In the genomic region with DNA sequence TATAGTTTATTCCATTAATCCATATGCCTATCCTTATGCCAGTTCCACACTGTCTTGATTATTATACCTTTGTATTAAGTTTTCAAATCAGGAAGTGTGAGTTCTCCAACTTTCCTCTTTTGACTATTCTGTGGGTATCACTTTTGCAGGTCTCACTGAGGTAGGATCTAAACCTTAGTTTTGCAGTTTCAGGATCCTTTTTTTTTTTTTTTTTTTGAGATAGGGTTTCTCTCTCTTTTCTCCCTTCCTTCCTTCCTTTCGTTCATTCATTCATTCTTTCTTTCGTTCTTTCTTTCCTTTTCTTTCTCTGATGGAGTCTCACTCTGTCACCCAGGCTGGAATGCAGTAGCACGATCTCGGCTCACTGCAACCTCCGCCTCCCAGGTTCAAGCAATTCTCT, we compare ENCODE assay signal across 18 cellular contexts.
DNase-seq lines count a peak whose midpoint lies in the region; ATAC-seq, FAIRE-seq and TF ChIP-seq lines count a peak whose summit lies in the region.
"Had no signal": no experiment of that assay in that cellular context is flagged by ENCODE, and none has a peak within 500 bp of the region (broad histone marks: within the 10 kb centered on the region; RNA-seq: fewer than 3 reads in every experiment).

No MANE protein-coding gene starts in this region.

- H3K9ac ChIP-seq in GM12878 (ENCODE audit: control insufficient read depth, insufficient read depth, low read length): no peak overlapping the region
- H3K9ac ChIP-seq: GM23248, KMS-11 had no signal

- H3K9me3 Mint-ChIP-seq in IgD-negative memory B cell: peaks cover 0 to 3% (median 0%) of the 10 kb centered on the region in 3 donors
- peaks cover 2 to 4% of the 10 kb centered on the region in 2 donors for H3K9me3 Mint-ChIP-seq in stimulated activated naive B cell treated with anti-CD40 and anti-IgM and Interleukin-4, amounts not matched to agents 10 μg/mL and 1 μg/mL and 100 μg/mL, for 72 hours
- H3K9me3 Mint-ChIP-seq: CD4-positive, alpha-beta T cell had no signal

- no TSS peak for BruUV-seq in GM12878 (replicated peaks; lab: Mats Ljungman, UMichigan)

- TF ChIP-seq CTCF in GM12878 (IDR thresholded peaks at IDR 0.05 in 2 of 3, conservative IDR thresholded peaks at IDR 0.05 in 1 of 3; ENCODE audit: control insufficient read depth in 2 of 3, extremely low read depth in 1 of 3, insufficient read depth in 1 of 3, low read depth in 3 of 3, low read length in 3 of 3): no peak

- FAIRE-seq in GM12892 (lab: Jason Lieb, UNC) (peak; percentile 17), GM12878 (lab: Jason Lieb, UNC) (no peak)
- FAIRE-seq: A204.1, D721Med, G401.6 had no signal

- H3K4me3 ChIP-seq in GM12878: no peak overlapping the region
- H3K4me3 ChIP-seq: GM23248, HAP-1 had no signal

- in situ Hi-C loops in GM12878 (cut with MboI): no loop called here

- no peak for TF ChIP-seq RAD21 in GM12878 (IDR thresholded peaks at IDR 0.05; ENCODE audit: insufficient read depth, low read depth, low read length)

- no peak overlapping the region for H2AFZ ChIP-seq in GM12878 (ENCODE audit: control insufficient read depth, low read depth, low read length)
- H2AFZ ChIP-seq: GM23248 had no signal

- intact Hi-C loops in GM12878 (cut with micrococcal nuclease; ENCODE audit: unreplicated experiment): no loop called here

- peak overlapping the region in 2 of 4 donors; percentile 50 to 63 for H3K4me3 Mint-ChIP-seq in IgD-negative memory B cell
- H3K4me3 Mint-ChIP-seq in stimulated activated naive B cell treated with anti-CD40 and anti-IgM and Interleukin-4, amounts not matched to agents 10 μg/mL and 1 μg/mL and 100 μg/mL, for 72 hours: peak overlapping the region; percentile 38 to 60

- RAD21 ChIA-PET in GM12878 (lab: Charles Lee; ENCODE audit: unreplicated experiment): interaction anchor here (0.6 to 2.6 kb wide), 7 partner anchors 12 to 71 kb away, joined by 4 to 17 read pairs (median 10); a partner anchor contains a TSS

- peaks cover 2% of the 10 kb centered on the region; the same call in 2 of the 3 replicates for H3K9me3 ChIP-seq in GM12878 (replicated peaks; ENCODE audit: control insufficient read depth, insufficient read depth, low read length)
- H3K9me3 ChIP-seq: Caco-2, HAP-1 had no signal

- H3K27me3 ChIP-seq in GM12878 (replicated peaks in 1 of 2; ENCODE audit: control insufficient read depth in 2 of 2, insufficient read depth in 2 of 2, low read length in 1 of 2): no peaks in the 10 kb centered on the region

- no peaks in the 10 kb centered on the region for H4K20me1 ChIP-seq in GM12878 (ENCODE audit: control insufficient read depth, insufficient read depth)

- ATAC-seq in GM12878: no peak
- ATAC-seq in stimulated activated naive B cell treated with anti-CD40 and anti-IgM and Interleukin-4, amounts not matched to agents 10 μg/mL and 1 μg/mL and 100 μg/mL, for 72 hours (replicated peaks): no peak
- no peak for ATAC-seq in GM19035 (IDR thresholded peaks at IDR 0.05; ENCODE audit: unreplicated experiment)
- no peak for ATAC-seq in GM18867 (IDR thresholded peaks at IDR 0.05; ENCODE audit: unreplicated experiment)
- no peak for ATAC-seq in HG03108 (IDR thresholded peaks at IDR 0.05; ENCODE audit: unreplicated experiment)
- no peak for ATAC-seq in HG02571 (IDR thresholded peaks at IDR 0.05; ENCODE audit: unreplicated experiment)

- no peaks in the 10 kb centered on the region for H3K27me3 Mint-ChIP-seq in IgD-negative memory B cell
- no peaks in the 10 kb centered on the region for H3K27me3 Mint-ChIP-seq in stimulated activated naive B cell treated with anti-CD40 and anti-IgM and Interleukin-4, amounts not matched to agents 10 μg/mL and 1 μg/mL and 100 μg/mL, for 72 hours
- H3K27me3 Mint-ChIP-seq: CD4-positive, alpha-beta T cell had no signal

- no peaks in the 10 kb centered on the region for H3K36me3 Mint-ChIP-seq in IgD-negative memory B cell
- H3K36me3 Mint-ChIP-seq in stimulated activated naive B cell treated with anti-CD40 and anti-IgM and Interleukin-4, amounts not matched to agents 10 μg/mL and 1 μg/mL and 100 μg/mL, for 72 hours: peaks cover 6 to 9% of the 10 kb centered on the region in 2 donors

- peak overlapping the region; percentile 18 to 80 (median 53) for H3K27ac Mint-ChIP-seq in IgD-negative memory B cell
- H3K27ac Mint-ChIP-seq in stimulated activated naive B cell treated with anti-CD40 and anti-IgM and Interleukin-4, amounts not matched to agents 10 μg/mL and 1 μg/mL and 100 μg/mL, for 72 hours: no peak overlapping the region
- H3K27ac Mint-ChIP-seq: CD4-positive, alpha-beta T cell had no signal

- POLR2A ChIA-PET in GM12878 (lab: Charles Lee): interaction anchor here (0.6 to 2.3 kb wide), 4 partner anchors 36 to 72 kb away, joined by 3 to 12 read pairs (median 4); a partner anchor contains a TSS

- no peak overlapping the region for H3K4me2 ChIP-seq in GM12878 (ENCODE audit: control insufficient read depth, insufficient read depth)
- H3K4me2 ChIP-seq: KMS-11 had no signal

- H3K4me1 Mint-ChIP-seq in IgD-negative memory B cell: peaks cover 30 to 50% (median 43%) of the 10 kb centered on the region in 3 donors
- H3K4me1 Mint-ChIP-seq in stimulated activated naive B cell treated with anti-CD40 and anti-IgM and Interleukin-4, amounts not matched to agents 10 μg/mL and 1 μg/mL and 100 μg/mL, for 72 hours: peaks cover 12 to 38% of the 10 kb centered on the region in 2 donors

- H3K79me2 ChIP-seq in GM12878 (ENCODE audit: control insufficient read depth, insufficient read depth, low read length): peaks cover 7% of the 10 kb centered on the region

- peaks cover 26% of the 10 kb centered on the region for H3K4me1 ChIP-seq in GM12878 (ENCODE audit: control insufficient read depth, insufficient read depth, low read length)

- WGBS in GM12878 (ENCODE audit: insufficient coverage, insufficient replicate concordance, low lambda C conversion rate, missing lambda C conversion rate): 95% methylated on average over 3 of the region's 5 CpGs

- TF ChIP-seq POLR2A in GM12892 (IDR thresholded peaks at IDR 0.05; ENCODE audit: low read depth, low read length): no peak
- TF ChIP-seq POLR2A in GM12878 (IDR thresholded peaks at IDR 0.05; ENCODE audit: low read depth, low read length): no peak

- TF ChIP-seq EP300 in GM12878 (IDR thresholded peaks at IDR 0.05; ENCODE audit: borderline replicate concordance in 1 of 2, control insufficient read depth in 1 of 2, low read depth in 2 of 2, low read length in 2 of 2): peak in 1 of 2 experiments; percentile 51; a peak in 1 of 4 replicates

- DNase-seq in GM12892 (ENCODE audit: insufficient read length) (no peak), GM12878 (ENCODE audit: low read depth, low spot score) (no peak)
- no peak for DNase-seq in stimulated activated naive B cell treated with anti-CD40 and anti-IgM and Interleukin-4, amounts not matched to agents 10 μg/mL and 1 μg/mL and 100 μg/mL, for 72 hours
- DNase-seq: ACHN; Caco-2; CD4-positive, alpha-beta T cell; GM23248 had no signal

- CTCF ChIA-PET in GM12878 (lab: Yijun Ruan, JAX): interaction anchor here (1.0 to 3.2 kb wide), 4 partner anchors 15 to 82 kb away, joined by 3 to 15 read pairs (median 5); a partner anchor contains a TSS

- SMC1A ChIA-PET in GM12878 (lab: Charles Lee; ENCODE audit: uncharacterized antibody, unreplicated experiment): interaction anchor here (0.6 to 4.8 kb wide), 13 partner anchors 11 to 70 kb away, joined by 3 to 23 read pairs (median 4); no protein-coding TSS in a partner anchor

- no peaks in the 10 kb centered on the region; a peak in 1 of 4 replicates for H3K36me3 ChIP-seq in GM12878 (ENCODE audit: control insufficient read depth in 2 of 2, insufficient read depth in 2 of 2, low read length in 1 of 2)
- H3K36me3 ChIP-seq: HAP-1 had no signal

- peak overlapping the region; percentile 56 for H3K27ac ChIP-seq in GM12878 (ENCODE audit: control insufficient read depth, insufficient read depth)
- H3K27ac ChIP-seq: C4-2B, GM23248, KMS-11 had no signal

TF ChIP-seq in GM12878, 131 proteins besides CTCF, POLR2A, EP300 and RAD21 (continues in another document):
- TF ChIP-seq JUNB (IDR thresholded peaks at IDR 0.05) (peak; percentile 83), MTA3 (IDR thresholded peaks at IDR 0.05; ENCODE audit: borderline replicate concordance, low read length) (peak; percentile 60; the same call in 1 of the 2 replicates), ZNF217 (IDR thresholded peaks at IDR 0.05) (0 out of 2 replicates have a peak, but pooled peaks have one; percentile 28), NBN (IDR thresholded peaks at IDR 0.05) (0 out of 2 replicates have a peak, but pooled peaks have one; percentile 54)
- TF ChIP-seq, protein P1, sequence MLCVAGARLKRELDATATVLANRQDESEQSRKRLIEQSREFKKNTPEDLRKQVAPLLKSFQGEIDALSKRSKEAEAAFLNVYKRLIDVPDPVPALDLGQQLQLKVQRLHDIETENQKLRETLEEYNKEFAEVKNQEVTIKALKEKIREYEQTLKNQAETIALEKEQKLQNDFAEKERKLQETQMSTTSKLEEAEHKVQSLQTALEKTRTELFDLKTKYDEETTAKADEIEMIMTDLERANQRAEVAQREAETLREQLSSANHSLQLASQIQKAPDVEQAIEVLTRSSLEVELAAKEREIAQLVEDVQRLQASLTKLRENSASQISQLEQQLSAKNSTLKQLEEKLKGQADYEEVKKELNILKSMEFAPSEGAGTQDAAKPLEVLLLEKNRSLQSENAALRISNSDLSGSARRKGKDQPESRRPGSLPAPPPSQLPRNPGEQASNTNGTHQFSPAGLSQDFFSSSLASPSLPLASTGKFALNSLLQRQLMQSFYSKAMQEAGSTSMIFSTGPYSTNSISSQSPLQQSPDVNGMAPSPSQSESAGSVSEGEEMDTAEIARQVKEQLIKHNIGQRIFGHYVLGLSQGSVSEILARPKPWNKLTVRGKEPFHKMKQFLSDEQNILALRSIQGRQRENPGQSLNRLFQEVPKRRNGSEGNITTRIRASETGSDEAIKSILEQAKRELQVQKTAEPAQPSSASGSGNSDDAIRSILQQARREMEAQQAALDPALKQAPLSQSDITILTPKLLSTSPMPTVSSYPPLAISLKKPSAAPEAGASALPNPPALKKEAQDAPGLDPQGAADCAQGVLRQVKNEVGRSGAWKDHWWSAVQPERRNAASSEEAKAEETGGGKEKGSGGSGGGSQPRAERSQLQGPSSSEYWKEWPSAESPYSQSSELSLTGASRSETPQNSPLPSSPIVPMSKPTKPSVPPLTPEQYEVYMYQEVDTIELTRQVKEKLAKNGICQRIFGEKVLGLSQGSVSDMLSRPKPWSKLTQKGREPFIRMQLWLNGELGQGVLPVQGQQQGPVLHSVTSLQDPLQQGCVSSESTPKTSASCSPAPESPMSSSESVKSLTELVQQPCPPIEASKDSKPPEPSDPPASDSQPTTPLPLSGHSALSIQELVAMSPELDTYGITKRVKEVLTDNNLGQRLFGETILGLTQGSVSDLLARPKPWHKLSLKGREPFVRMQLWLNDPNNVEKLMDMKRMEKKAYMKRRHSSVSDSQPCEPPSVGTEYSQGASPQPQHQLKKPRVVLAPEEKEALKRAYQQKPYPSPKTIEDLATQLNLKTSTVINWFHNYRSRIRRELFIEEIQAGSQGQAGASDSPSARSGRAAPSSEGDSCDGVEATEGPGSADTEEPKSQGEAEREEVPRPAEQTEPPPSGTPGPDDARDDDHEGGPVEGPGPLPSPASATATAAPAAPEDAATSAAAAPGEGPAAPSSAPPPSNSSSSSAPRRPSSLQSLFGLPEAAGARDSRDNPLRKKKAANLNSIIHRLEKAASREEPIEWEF (IDR thresholded peaks at IDR 0.05; ENCODE audit: insufficient replicate concordance, low read depth, low read length): no peak
